Comparison of ENCODE assay signal across 12 cellular contexts in the genomic region with DNA sequence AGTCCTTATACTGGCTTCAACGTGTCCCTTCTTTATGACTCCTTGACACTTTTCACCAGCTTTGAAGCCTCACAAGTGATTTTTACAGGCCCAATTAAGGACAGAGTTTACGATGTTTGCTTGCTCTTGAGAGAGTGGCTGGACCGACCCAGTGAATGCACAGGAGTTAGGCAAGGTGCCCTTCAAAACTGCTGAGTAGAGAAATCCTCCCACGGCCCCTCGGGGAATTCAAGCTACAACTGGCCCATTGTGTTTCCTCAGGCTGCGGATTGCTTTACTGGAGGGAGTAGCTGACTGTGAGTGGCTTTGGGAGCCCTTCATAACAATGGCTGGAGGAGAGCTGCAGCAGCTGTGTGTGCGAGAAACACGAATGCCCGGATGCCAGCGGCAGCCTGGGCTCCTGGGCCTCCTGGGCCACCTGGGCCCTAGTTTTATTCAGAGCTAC. TPM values are rescaled to one million over a fixed set of nuclear protein-coding genes. Genes with fewer than 3 reads are reported as not detected.
DNase-seq lines count a peak whose midpoint lies in the region; ATAC-seq and TF ChIP-seq lines count a peak whose summit lies in the region.
"Had no signal": no experiment of that assay in that cellular context is flagged by ENCODE, and none has a peak within 500 bp of the region (broad histone marks: within the 10 kb centered on the region; RNA-seq: fewer than 3 reads in every experiment).

No MANE protein-coding gene starts in this region.

- intact Hi-C loops in testis (cut with DNase I; ENCODE audit: low total_unique reads), result no loop called here
- intact Hi-C loops in activated CD4-positive, alpha-beta memory T cell treated with anti-CD3 and anti-CD28 coated beads for 36 hours (cut with micrococcal nuclease), result no loop called here

- ATAC-seq in HG03097 (IDR thresholded peaks at IDR 0.05; ENCODE audit: low FRiP score, unreplicated experiment), result no peak
- ATAC-seq: stimulated activated naive CD8-positive, alpha-beta T cell treated with anti-CD3 and anti-CD28 coated beads, Interleukin-15, amount 100 ng/mL, for 72 hours had no signal

- peak overlapping the region in 1 of 2 donors; percentile 34 for H3K4me3 ChIP-seq in testis
- H3K4me3 ChIP-seq: breast epithelium, Peyer's patch had no signal

- no peak for TF ChIP-seq POLR2A in testis (IDR thresholded peaks at IDR 0.05)

- H3K27me3 Mint-ChIP-seq in activated CD4-positive, alpha-beta memory T cell treated with anti-CD3 and anti-CD28 coated beads for 36 hours, result no peaks in the 10 kb centered on the region
- H3K27me3 Mint-ChIP-seq: stimulated activated naive CD8-positive, alpha-beta T cell treated with anti-CD3 and anti-CD28 coated beads, Interleukin-15, amount 100 ng/mL, for 72 hours had no signal

- TF ChIP-seq CTCF in testis (IDR thresholded peaks at IDR 0.05), result no peak

- H3K4me1 Mint-ChIP-seq in activated CD4-positive, alpha-beta memory T cell treated with anti-CD3 and anti-CD28 coated beads for 36 hours (ENCODE audit: low read depth), result peaks cover 11% of the 10 kb centered on the region

- H3K4me1 ChIP-seq in testis, result peaks cover 14% of the 10 kb centered on the region
- H3K4me1 ChIP-seq: breast epithelium, Peyer's patch had no signal

- H3K27ac ChIP-seq in testis, result peak overlapping the region; percentile 72 to 85
- H3K27ac ChIP-seq: Peyer's patch had no signal

- POLR2A ChIA-PET in activated CD4-positive, alpha-beta memory T cell treated with anti-CD3 and anti-CD28 coated beads for 36 hours (lab: Charles Lee), result no interaction called here

- no peaks in the 10 kb centered on the region for H3K36me3 ChIP-seq in testis (ENCODE audit: low read depth, missing control alignments)
- H3K36me3 ChIP-seq: breast epithelium, Peyer's patch had no signal

- 42 to 53% methylated on average over 5 to 10 of the region's 10 CpGs for WGBS in testis, 2 donors

- H3K4me3 Mint-ChIP-seq in activated CD4-positive, alpha-beta memory T cell treated with anti-CD3 and anti-CD28 coated beads for 36 hours, result no peak overlapping the region
- H3K4me3 Mint-ChIP-seq: stimulated activated naive CD8-positive, alpha-beta T cell treated with anti-CD3 and anti-CD28 coated beads, Interleukin-15, amount 100 ng/mL, for 72 hours had no signal

- no peaks in the 10 kb centered on the region for H3K9me3 ChIP-seq in testis
- H3K9me3 ChIP-seq: breast epithelium, Peyer's patch had no signal

- H3K9me3 Mint-ChIP-seq in activated CD4-positive, alpha-beta memory T cell treated with anti-CD3 and anti-CD28 coated beads for 36 hours, result no peaks in the 10 kb centered on the region
- H3K9me3 Mint-ChIP-seq: stimulated activated naive CD8-positive, alpha-beta T cell treated with anti-CD3 and anti-CD28 coated beads, Interleukin-15, amount 100 ng/mL, for 72 hours had no signal

- CTCF ChIA-PET in activated CD4-positive, alpha-beta memory T cell treated with anti-CD3 and anti-CD28 coated beads for 36 hours (lab: Charles Lee), result no interaction called here

- no peak overlapping the region for H3K27ac Mint-ChIP-seq in activated CD4-positive, alpha-beta memory T cell treated with anti-CD3 and anti-CD28 coated beads for 36 hours

- no peaks in the 10 kb centered on the region for H3K27me3 ChIP-seq in testis
- H3K27me3 ChIP-seq: breast epithelium, Peyer's patch had no signal

- no peaks in the 10 kb centered on the region for H3K36me3 Mint-ChIP-seq in activated CD4-positive, alpha-beta memory T cell treated with anti-CD3 and anti-CD28 coated beads for 36 hours

- DNase-seq in NCI-H1092 treated with DMSO at 0.1 percent for 48 hours (lab: John Stamatoyannopoulos, UW) (peak; percentile 14), NCI-H1092 (lab: John Stamatoyannopoulos, UW) (no peak), anterior cingulate cortex (lab: John Stamatoyannopoulos, UW) (peak in 33 of 58 donors; percentile 8 to 71 (median 37)), iPS DF 19.7 (ENCODE audit: low read depth, low spot score) (peak; percentile 56), testis (peak; percentile 83), COR-L47 (lab: John Stamatoyannopoulos, UW) (no peak)
- DNase-seq in activated CD4-positive, alpha-beta memory T cell treated with anti-CD3 and anti-CD28 coated beads for 36 hours, result no peak
- DNase-seq: activated CD4-positive, alpha-beta T cell treated with anti-CD3 and anti-CD28 coated beads, Interleukin-2, amount 50 U/mL, for 1 hour; Peyer's patch; stimulated activated naive CD8-positive, alpha-beta T cell treated with anti-CD3 and anti-CD28 coated beads, Interleukin-15, amount 100 ng/mL, for 72 hours had no signal

RNA-seq across cellular contexts. Expression of a gene that starts 50.0 kb away (rescaled TPM):
- total RNA-seq in testis, result 100 to 1,000 TPM; 154 to 208 TPM
- polyA plus RNA-seq in testis (ENCODE audit: insufficient read depth, low read depth, low replicate concordance), result 91.3 TPM
- total RNA-seq in activated CD4-positive, alpha-beta memory T cell treated with anti-CD3 and anti-CD28 coated beads for 36 hours, result 10 to 100 TPM; 39.7 to 41.0 TPM

Comparison
In these comparisons a context has a peak if more than half of its experiments do, and no peak if none do; other contexts are left out.
1. DNase-seq: peak in NCI-H1092 treated with DMSO at 0.1 percent for 48 hours (single experiment), anterior cingulate cortex (33 of 58), iPS DF 19.7 (single experiment) and testis (single experiment); none in NCI-H1092 (single experiment), COR-L47 (single experiment) and activated CD4-positive, alpha-beta memory T cell treated with anti-CD3 and anti-CD28 coated beads for 36 hours (single experiment).